ENCODE assay signal across 20 cellular contexts in the genomic region with DNA sequence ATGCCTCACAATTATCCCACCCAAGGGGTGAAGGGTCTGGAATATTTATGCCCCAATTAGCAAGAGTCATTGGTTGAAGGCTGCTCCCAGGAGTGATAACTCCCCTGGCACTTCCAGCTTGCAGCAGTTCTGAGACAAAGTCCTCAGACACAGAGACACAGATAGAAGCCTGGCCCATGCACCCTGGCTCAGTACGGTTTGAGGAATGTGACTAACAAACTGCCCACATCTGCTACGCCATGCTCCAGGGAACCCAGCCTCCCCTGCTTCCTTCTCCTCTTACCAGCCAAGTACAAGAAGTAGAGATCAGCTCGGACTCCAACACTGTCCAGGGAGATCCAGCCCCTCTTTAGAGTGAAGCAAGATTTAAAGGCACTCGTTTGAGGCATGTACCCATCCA. TPM values are rescaled to one million over a fixed set of nuclear protein-coding genes. Genes with fewer than 3 reads are reported as not detected.
A peak's percentile ranks its signal among the peaks of the same experiment; 100 is the strongest.
DNase-seq lines count a peak whose midpoint lies in the region; ATAC-seq and TF ChIP-seq lines count a peak whose summit lies in the region.
"Had no signal": no experiment of that assay in that cellular context is flagged by ENCODE, and none has a peak within 500 bp of the region (broad histone marks: within the 10 kb centered on the region; RNA-seq: fewer than 3 reads in every experiment).

No MANE protein-coding gene starts in this region.

- peak; percentile 47 for DNase-seq in LHCN-M2 (ENCODE audit: low read depth)
- peak; percentile 41 to 69 for DNase-seq in foreskin fibroblast
- no peak for DNase-seq in omental fat pad (ENCODE audit: low spot score)
- no peak for DNase-seq in NCI-H2081 treated with DMSO at 0.1 percent for 48 hours (lab: John Stamatoyannopoulos, UW)
- no peak for DNase-seq in T-helper 9 cell
- DNase-seq in SW480 (ENCODE audit: low spot score), result no peak
- DNase-seq in NCI-H226, result no peak
- DNase-seq: activated CD4-positive, alpha-beta T cell treated with anti-CD3 and anti-CD28 coated beads, Interleukin-2, amount 10 ng/mL, durations not matched to agents 7 days and 5 days; activated naive CD4-positive, alpha-beta T cell treated with anti-CD3 and anti-CD28 coated beads for 36 hours; foreskin keratinocyte; NCI-H187 treated with DMSO at 0.1 percent for 48 hours; NCI-H446; NK-92 treated with Interleukin-12 subunit alpha and Interleukin-12 subunit beta, amount 100 ng/mL, for 24 hours; RPMI8226; stimulated activated CD4-positive, alpha-beta T cell treated with anti-CD3 and anti-CD28 coated beads, Interleukin-4, amount 100 ng/mL, for 24 hours; SW 1271 had no signal

- TF ChIP-seq CTCF in foreskin fibroblast (IDR thresholded peaks at IDR 0.05; ENCODE audit: low read depth, low read length), result no peak
- TF ChIP-seq CTCF in omental fat pad (IDR thresholded peaks at IDR 0.05), result no peak

- no peak overlapping the region for H3K27ac ChIP-seq in ACC112 (ENCODE audit: low read depth, low read length)
- H3K27ac ChIP-seq: ascending aorta, foreskin keratinocyte, HL-60 had no signal

- H2AFZ ChIP-seq in ACC112 (ENCODE audit: low read length, unreplicated experiment), result peak overlapping the region; percentile 28

- H3K79me2 ChIP-seq in ACC112 (ENCODE audit: control insufficient read depth, insufficient read depth, low read length, unreplicated experiment), result no peaks in the 10 kb centered on the region

- no peaks in the 10 kb centered on the region for H3K27me3 ChIP-seq in ACC112 (ENCODE audit: insufficient read depth, low read length)
- H3K27me3 ChIP-seq: ascending aorta, foreskin keratinocyte had no signal

- no peak overlapping the region for H3K4me3 ChIP-seq in ACC112 (ENCODE audit: low read depth, low read length)
- H3K4me3 ChIP-seq in foreskin fibroblast (ENCODE audit: low read depth in 1 of 2, low read length in 2 of 2), result no peak overlapping the region
- H3K4me3 ChIP-seq: ascending aorta had no signal

- H3K36me3 ChIP-seq in ACC112 (ENCODE audit: insufficient read depth, low read length), result no peaks in the 10 kb centered on the region
- H3K36me3 ChIP-seq: ascending aorta had no signal

- ATAC-seq in omental fat pad (ENCODE audit: low FRiP score), result peak; percentile 24
- ATAC-seq: foreskin keratinocyte, left lobe of liver had no signal

- H3K4me1 ChIP-seq in ACC112 (ENCODE audit: control insufficient read depth, insufficient read depth, low read length, unreplicated experiment), result no peaks in the 10 kb centered on the region

RNA-seq across cellular contexts. Expression of a gene that starts 48.5 kb away (rescaled TPM):
- 12.2 and 17.5 TPM in 2 replicates for total RNA-seq in LHCN-M2 (2014; rRNA removed)
- polyA plus RNA-seq in LHCN-M2 (2012), result 6.5 TPM
- 10 to 100 TPM; 52.5 to 60.5 (median 53.9) TPM for total RNA-seq in omental fat pad

Comparison
In these comparisons a context has a peak if more than half of its experiments do, and no peak if none do; other contexts are left out.
1. DNase-seq: peak in LHCN-M2 (single experiment) and foreskin fibroblast (2 of 2); none in omental fat pad (single experiment), NCI-H2081 treated with DMSO at 0.1 percent for 48 hours (single experiment), T-helper 9 cell (single experiment), SW480 (single experiment) and NCI-H226 (single experiment).